Comparison of ENCODE assay signal across 9 cellular contexts in the genomic region with DNA sequence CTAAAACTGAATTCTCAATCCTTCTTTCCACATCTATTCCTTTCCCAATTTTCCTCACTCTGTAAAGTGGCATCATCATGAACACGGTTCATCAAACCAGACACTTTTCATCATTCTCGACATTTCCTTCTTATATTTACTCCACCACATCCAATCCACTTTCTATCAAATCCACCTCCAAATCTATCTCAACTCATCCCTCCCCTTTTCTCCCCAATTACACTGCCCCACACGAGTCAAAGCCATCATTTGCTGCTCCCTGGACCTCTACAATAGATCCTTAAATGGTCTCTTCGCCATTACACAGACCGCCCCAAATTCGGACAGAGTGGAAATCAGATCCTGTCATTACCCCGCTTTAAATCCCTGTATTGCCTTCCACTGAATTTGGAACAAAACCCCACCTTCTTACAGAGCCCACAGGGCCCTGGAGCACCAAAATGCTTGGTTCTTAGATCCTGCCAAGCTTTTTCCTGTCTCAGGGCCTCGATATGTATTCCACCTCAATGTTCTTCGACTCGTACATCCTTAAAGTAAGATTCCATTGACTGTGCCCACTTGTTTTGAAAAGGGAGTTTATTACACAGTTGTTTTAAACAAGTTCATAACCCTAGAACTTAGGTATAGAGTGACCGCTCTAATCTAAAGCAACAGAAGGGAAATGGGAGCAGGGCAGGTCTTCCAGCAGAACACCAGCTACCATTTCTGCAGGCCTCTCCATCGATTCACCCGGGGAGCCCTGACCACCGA. TPM values are rescaled to one million over a fixed set of nuclear protein-coding genes. Genes with fewer than 3 reads are reported as not detected.
DNase-seq lines count a peak whose midpoint lies in the region; ATAC-seq, FAIRE-seq and TF ChIP-seq lines count a peak whose summit lies in the region.
"Had no signal": no experiment of that assay in that cellular context is flagged by ENCODE, and none has a peak within 500 bp of the region (broad histone marks: within the 10 kb centered on the region; RNA-seq: fewer than 3 reads in every experiment).

No MANE protein-coding gene starts in this region.

- CTCF ChIA-PET in Panc1 (lab: Charles Lee) = interaction anchor here (0.6 kb wide), 1 partner anchor 304 kb away, joined by 7 read pairs; no protein-coding TSS in a partner anchor
- CTCF ChIA-PET in endothelial cell of umbilical vein (lab: Charles Lee) = interaction anchor here (1.0 to 6.0 kb wide), 4 partner anchors 37 to 544 kb away, joined by 3 to 34 read pairs (median 4); no protein-coding TSS in a partner anchor

- H3K79me2 ChIP-seq in endothelial cell of umbilical vein (ENCODE audit: control insufficient read depth, insufficient read depth, low read length) = peaks cover 2% of the 10 kb centered on the region

- POLR2A ChIA-PET in Panc1 (lab: Charles Lee) (interaction anchor here (0.6 kb wide), 1 partner anchor 304 kb away, joined by 4 read pairs; no protein-coding TSS in a partner anchor), endothelial cell of umbilical vein (lab: Charles Lee) (no interaction called here)

- no peak overlapping the region for H2BK15ac ChIP-seq in neuronal stem cell (ENCODE audit: low read length)

- H2BK120ac ChIP-seq in neuronal stem cell (ENCODE audit: low read depth, low read length) = no peak overlapping the region

- H4K8ac ChIP-seq in neuronal stem cell (ENCODE audit: low read depth, low read length) = no peak overlapping the region

- H2BK5ac ChIP-seq in neuronal stem cell (ENCODE audit: low read length) = no peak overlapping the region

- H3K4me2 ChIP-seq in endothelial cell of umbilical vein (ENCODE audit: insufficient read depth, low read length) (peak overlapping the region; percentile 74), neuronal stem cell (ENCODE audit: insufficient read depth, low read length, poor library complexity, severe bottlenecking) (peak overlapping the region; percentile 66)

- no peak overlapping the region for H2AK5ac ChIP-seq in neuronal stem cell (ENCODE audit: low read depth, low read length)

- H3K4me3 ChIP-seq in Panc1 (ENCODE audit: low read depth in 2 of 2, low read length in 2 of 2) = peak overlapping the region; percentile 78 to 79
- peak overlapping the region; percentile 48 to 75 (median 64) for H3K4me3 ChIP-seq in endothelial cell of umbilical vein (replicated peaks in 1 of 3; ENCODE audit: insufficient read depth in 1 of 3, low read depth in 1 of 3, low read length in 3 of 3)
- peak overlapping the region; percentile 58 to 87 for H3K4me3 ChIP-seq in neuronal stem cell (ENCODE audit: low read length in 2 of 2)

- H3K4me1 ChIP-seq in Panc1 (ENCODE audit: control insufficient read depth, insufficient read depth, low read length) (0 out of 2 replicates have a peak, but pooled peaks cover 5% of the 10 kb centered on the region), endothelial cell of umbilical vein (ENCODE audit: control insufficient read depth, extremely low read depth, insufficient read depth, low read length) (peaks cover 12% of the 10 kb centered on the region), neuronal stem cell (ENCODE audit: control insufficient read depth in 2 of 2, insufficient read depth in 1 of 2, low read depth in 1 of 2, low read length in 2 of 2) (peaks cover 1 to 9% of the 10 kb centered on the region in 2 donors)

- no peak for TF ChIP-seq POLR2A in endothelial cell of umbilical vein (IDR thresholded peaks at IDR 0.05; ENCODE audit: low read depth, low read length)

- ATAC-seq in Panc1 (no peak), HG02840 (IDR thresholded peaks at IDR 0.05; ENCODE audit: low FRiP score, unreplicated experiment) (no peak)

- in situ Hi-C loops in Panc1 (cut with HindIII; ENCODE audit: low pct_unique_long_range_greater_than_20kb, low sequenced_read_pairs) = no loop called here

- peak overlapping the region; percentile 91 for H3K9ac ChIP-seq in endothelial cell of umbilical vein (replicated peaks; ENCODE audit: extremely low read depth, insufficient read depth, low read length)
- no peak overlapping the region for H3K9ac ChIP-seq in neuronal stem cell (ENCODE audit: low read depth, low read length, poor library complexity)

- no peaks in the 10 kb centered on the region for H3K9me3 ChIP-seq in Panc1 (ENCODE audit: control insufficient read depth, insufficient read depth, low read depth, low read length)
- no peaks in the 10 kb centered on the region for H3K9me3 ChIP-seq in endothelial cell of umbilical vein (replicated peaks; ENCODE audit: control insufficient read depth, insufficient read depth, low read length)
- H3K9me3 ChIP-seq in neuronal stem cell (replicated peaks in 1 of 2; ENCODE audit: control insufficient read depth in 2 of 2, insufficient read depth in 1 of 2, low read depth in 1 of 2, low read length in 2 of 2) = peaks cover 2 to 23% of the 10 kb centered on the region in 2 donors

- no peaks in the 10 kb centered on the region for H3K27me3 ChIP-seq in Panc1 (ENCODE audit: control insufficient read depth, insufficient read depth, low read length)
- H3K27me3 ChIP-seq in endothelial cell of umbilical vein (ENCODE audit: control insufficient read depth in 2 of 2, insufficient read depth in 2 of 2, low read length in 2 of 2) = no peaks in the 10 kb centered on the region
- H3K27me3 ChIP-seq in neuronal stem cell (ENCODE audit: control insufficient read depth in 3 of 3, insufficient read depth in 3 of 3, low read depth in 1 of 3, low read length in 3 of 3) = no peaks in the 10 kb centered on the region

- WGBS in neuronal stem cell (ENCODE audit: extremely low coverage in 2 of 2, insufficient read length in 2 of 2, insufficient replicate concordance in 1 of 2), 2 donors = 100% methylated on average over 1 to 3 of the region's 14 CpGs

- no peak overlapping the region for H4K91ac ChIP-seq in neuronal stem cell (ENCODE audit: low read depth, low read length, poor library complexity)

- BruUV-seq in Panc1 (replicated peaks; lab: Mats Ljungman, UMichigan) = no TSS peak
- BruUV-seq in endothelial cell of umbilical vein (replicated peaks; lab: Mats Ljungman, UMichigan) = no TSS peak

- no peaks in the 10 kb centered on the region for H3K9me1 ChIP-seq in endothelial cell of umbilical vein (replicated peaks; ENCODE audit: control insufficient read depth, extremely low read depth, insufficient read depth, low read length)

- DNase-seq in NCI-H2081 (lab: John Stamatoyannopoulos, UW) = peak; percentile 17 to 25
- no peak for DNase-seq in NCI-H2081 treated with DMSO at 0.1 percent for 48 hours (lab: John Stamatoyannopoulos, UW)
- DNase-seq in Panc1 (ENCODE audit: low read depth, low spot score) = no peak
- DNase-seq in endothelial cell of umbilical vein (ENCODE audit: low read depth, low spot score) = peak; percentile 54
- no peak for DNase-seq in neuronal stem cell (ENCODE audit: low spot score)
- DNase-seq in A172 (ENCODE audit: low spot score) = no peak
- DNase-seq in SKM-1 (lab: John Stamatoyannopoulos, UW; ENCODE audit: unreplicated experiment) = no peak
- DNase-seq: DND-41 had no signal

- TF ChIP-seq CTCF in Panc1 (IDR thresholded peaks at IDR 0.05) (no peak), endothelial cell of umbilical vein (IDR thresholded peaks at IDR 0.05; ENCODE audit: extremely low read depth in 1 of 2, insufficient read depth in 1 of 2, low read depth in 1 of 2, low read length in 2 of 2) (no peak)

- H3K23ac ChIP-seq in neuronal stem cell (ENCODE audit: low read depth, low read length, poor library complexity) = no peak overlapping the region

- no peak overlapping the region for H3K4ac ChIP-seq in neuronal stem cell (ENCODE audit: low read length)

- H3K18ac ChIP-seq in neuronal stem cell (ENCODE audit: low read length) = no peak overlapping the region

- FAIRE-seq in endothelial cell of umbilical vein (lab: Jason Lieb, UNC) = peak; percentile 83

- H3K79me1 ChIP-seq in neuronal stem cell (ENCODE audit: low read depth, low read length) = no peaks in the 10 kb centered on the region

- peak overlapping the region; percentile 99 for H2AFZ ChIP-seq in endothelial cell of umbilical vein (ENCODE audit: low read depth, low read length)
- H2AFZ ChIP-seq in neuronal stem cell (ENCODE audit: low read length) = peak overlapping the region; percentile 98

- no peak overlapping the region for H3K14ac ChIP-seq in neuronal stem cell (ENCODE audit: low read length)

- H3K27ac ChIP-seq in Panc1 (ENCODE audit: low read length) (peak overlapping the region; percentile 87), endothelial cell of umbilical vein (ENCODE audit: insufficient read depth, low read depth, low read length) (peak overlapping the region; percentile 94), neuronal stem cell (replicated peaks; ENCODE audit: low read length) (no peak overlapping the region)

- no peak overlapping the region for H2BK12ac ChIP-seq in neuronal stem cell (ENCODE audit: low read length)

- dilution Hi-C loops in endothelial cell of umbilical vein (cut with MboI; ENCODE audit: extremely low pct_ligation_motif_present, low sequenced_read_pairs) = no loop called here

- H4K20me1 ChIP-seq in endothelial cell of umbilical vein (replicated peaks; ENCODE audit: control insufficient read depth, extremely low read depth, insufficient read depth, low read length) = no peaks in the 10 kb centered on the region

- intact Hi-C loops in Panc1 (cut with micrococcal nuclease; ENCODE audit: unreplicated experiment) (no loop called here), endothelial cell of umbilical vein (cut with micrococcal nuclease) (loop anchor here (1.0 to 5.0 kb wide), 4 partner anchors 37 to 250 kb away; partner anchors contain the start of gene LIPG)

- H3K36me3 ChIP-seq in Panc1 (ENCODE audit: control insufficient read depth, insufficient read depth, low read length) (no peaks in the 10 kb centered on the region; the same call in 1 of the 2 replicates), endothelial cell of umbilical vein (ENCODE audit: control insufficient read depth in 2 of 2, extremely low read depth in 1 of 2, insufficient read depth in 2 of 2, low read length in 2 of 2) (no peaks in the 10 kb centered on the region), neuronal stem cell (replicated peaks in 1 of 2; ENCODE audit: control insufficient read depth in 2 of 2, insufficient read depth in 2 of 2, low read length in 2 of 2) (peaks cover 0 to 5% of the 10 kb centered on the region in 2 donors)

RNA-seq across cellular contexts. Expression of gene ACAA2, which starts 0.8 kb away (rescaled TPM):
- total RNA-seq in Panc1 (2021; ENCODE audit: unreplicated experiment) (50.8 TPM), endothelial cell of umbilical vein (44.4 and 44.9 TPM in 2 replicates)
- polyA plus RNA-seq in Panc1 (2012; ENCODE audit: insufficient read length) = 38.6 TPM
- polyA plus RNA-seq in endothelial cell of umbilical vein = 14.6 and 18.6 TPM in 2 replicates
- 21.1 and 22.3 TPM in 2 replicates for polyA plus RNA-seq in endothelial cell of umbilical vein (2011; cell fraction: cytosol; rRNA removed)
- 14.8 and 15.8 TPM in 2 replicates for polyA plus RNA-seq in endothelial cell of umbilical vein (2011; cell fraction: nucleus; rRNA removed)
- polyA plus RNA-seq in endothelial cell of umbilical vein (2012) = 45.8 and 60.4 TPM in 2 replicates
- polyA minus RNA-seq in endothelial cell of umbilical vein = 22.2 and 25.6 TPM in 2 replicates
- polyA minus RNA-seq in endothelial cell of umbilical vein (2011; cell fraction: cytosol; rRNA and poly(A)+ RNA removed) = 18.2 TPM
- polyA minus RNA-seq in endothelial cell of umbilical vein (2011; cell fraction: nucleus; rRNA and poly(A)+ RNA removed) = 6.9 and 7.7 TPM in 2 replicates
- 32.3 TPM for polyA plus RNA-seq in neuronal stem cell (2013, experiment 1 of 2)
- 32.1 TPM for polyA plus RNA-seq in neuronal stem cell (2013, experiment 2 of 2)
- total RNA-seq in A172 (2014; rRNA removed; shearing (Covaris generic)) = 56.9 and 61.0 TPM in 2 replicates

Comparison
In these comparisons a context has a peak if more than half of its experiments do, and no peak if none do; other contexts are left out.
1. DNase-seq: peak in NCI-H2081 (2 of 2) and endothelial cell of umbilical vein (single experiment); none in NCI-H2081 treated with DMSO at 0.1 percent for 48 hours (single experiment), Panc1 (single experiment), neuronal stem cell (single experiment), A172 (single experiment) and SKM-1 (single experiment).
2. Peak in every context shown above with its lines, with median percentiles within 50 percentile points of each other: H3K4me3 ChIP-seq.